15 cellular contexts compared by ENCODE assay signal in genomic region chr5:100950975-100951374, GRCh38.
"Had no signal": no experiment of that assay in that cellular context is flagged by ENCODE, and none has a peak within 500 bp of the region (broad histone marks: within the 10 kb centered on the region; RNA-seq: fewer than 3 reads in every experiment).

No MANE protein-coding gene starts in this region.

- H3K27ac Mint-ChIP-seq: activated naive CD4-positive, alpha-beta T cell treated with anti-CD3 and anti-CD28 coated beads, Interleukin-2, amount 50 U/mL, for 24 hours; brain; mesothelial cell of epicardium; naive B cell had no signal

- FAIRE-seq: TTC549 had no signal

- H3K9me3 Mint-ChIP-seq: activated naive CD4-positive, alpha-beta T cell treated with anti-CD3 and anti-CD28 coated beads, Interleukin-2, amount 50 U/mL, for 24 hours had no signal

- ATAC-seq: activated CD4-positive, CD25-positive, alpha-beta regulatory T cell treated with anti-CD3 and anti-CD28 coated beads, Interleukin-2, amount 50 U/mL, for 24 hours; left lobe of liver had no signal

- H3K36me3 Mint-ChIP-seq: brain, mesothelial cell of epicardium had no signal

- DNase-seq: amniotic stem cell; cortex of kidney; effector CD8-positive, alpha-beta T cell; foreskin melanocyte; heart left ventricle; naive B cell; posterior cingulate gyrus; small intestine had no signal

- H3K4me1 Mint-ChIP-seq: activated naive CD4-positive, alpha-beta T cell treated with anti-CD3 and anti-CD28 coated beads, Interleukin-2, amount 50 U/mL, for 24 hours; brain; central memory CD8-positive, alpha-beta T cell; mesothelial cell of epicardium; naive B cell had no signal

- H3K4me3 Mint-ChIP-seq: activated naive CD4-positive, alpha-beta T cell treated with anti-CD3 and anti-CD28 coated beads, Interleukin-2, amount 50 U/mL, for 24 hours; brain; central memory CD8-positive, alpha-beta T cell; mesothelial cell of epicardium; naive B cell had no signal

- H3K27me3 Mint-ChIP-seq: activated naive CD4-positive, alpha-beta T cell treated with anti-CD3 and anti-CD28 coated beads, Interleukin-2, amount 50 U/mL, for 24 hours; naive B cell had no signal
